ENCODE assay signal across 28 cellular contexts in genomic region chr12:62158416-62159360, GRCh38.
DNase-seq lines count a peak whose midpoint lies in the region; ATAC-seq and TF ChIP-seq lines count a peak whose summit lies in the region.
"Had no signal": no experiment of that assay in that cellular context is flagged by ENCODE, and none has a peak within 500 bp of the region (broad histone marks: within the 10 kb centered on the region; RNA-seq: fewer than 3 reads in every experiment).

No MANE protein-coding gene starts in this region.

- ATAC-seq in activated naive CD4-positive, alpha-beta T cell treated with anti-CD3 and anti-CD28 coated beads, Interleukin-2, amount 50 U/mL, for 72 hours: no peak
- no peak for ATAC-seq in activated naive CD8-positive, alpha-beta T cell treated with anti-CD3 and anti-CD28 coated beads, Interleukin-2, amount 50 U/mL, for 24 hours
- ATAC-seq in sciatic nerve: peak; percentile 52
- no peak for ATAC-seq in psoas muscle
- ATAC-seq: mucosa of descending colon, pancreas had no signal

- H3K4me1 ChIP-seq in psoas muscle: no peaks in the 10 kb centered on the region
- H3K4me1 ChIP-seq: pancreas, Peyer's patch, stomach, thyroid gland had no signal

- peak overlapping the region; percentile 3 for H3K4me3 Mint-ChIP-seq in activated naive CD4-positive, alpha-beta T cell treated with anti-CD3 and anti-CD28 coated beads for 36 hours
- peak overlapping the region; percentile 7 for H3K4me3 Mint-ChIP-seq in activated naive CD8-positive, alpha-beta T cell treated with anti-CD3 and anti-CD28 coated beads, Interleukin-2, amount 50 U/mL, for 24 hours
- H3K4me3 Mint-ChIP-seq: T-helper 2 cell treated with Interferon-gamma antibody and Interleukin-4, amounts not matched to agents 5 μg/mL and 100 μg/mL, for 36 hours had no signal

- CTCF ChIA-PET in activated naive CD4-positive, alpha-beta T cell treated with anti-CD3 and anti-CD28 coated beads for 36 hours (lab: Charles Lee): interaction anchor here (0.6 kb wide), 1 partner anchor 704 kb away, joined by 5 read pairs; no protein-coding TSS in a partner anchor
- CTCF ChIA-PET in HEK293T (lab: Yijun Ruan, JAX): interaction anchor here (1.3 kb wide), 1 partner anchor 51 kb away, joined by 3 read pairs; no protein-coding TSS in a partner anchor

- peak overlapping the region; percentile 71 for H3K27ac ChIP-seq in KOPT-K1 (ENCODE audit: low read depth, low read length, poor library complexity, severe bottlenecking)
- no peak overlapping the region for H3K27ac ChIP-seq in psoas muscle
- H3K27ac ChIP-seq: pancreas, stomach, thyroid gland had no signal

- peaks cover 30% of the 10 kb centered on the region for H3K4me1 Mint-ChIP-seq in activated naive CD4-positive, alpha-beta T cell treated with anti-CD3 and anti-CD28 coated beads for 36 hours (ENCODE audit: low read depth)
- peaks cover 10% of the 10 kb centered on the region for H3K4me1 Mint-ChIP-seq in activated naive CD8-positive, alpha-beta T cell treated with anti-CD3 and anti-CD28 coated beads, Interleukin-2, amount 50 U/mL, for 24 hours

- H3K36me3 ChIP-seq in KOPT-K1 (ENCODE audit: insufficient read depth, low read length) (no peaks in the 10 kb centered on the region), psoas muscle (ENCODE audit: insufficient read depth in 1 of 2, low read depth in 1 of 2) (no peaks in the 10 kb centered on the region)
- H3K36me3 ChIP-seq: pancreas, Peyer's patch, stomach, thyroid gland had no signal

- H3K4me3 ChIP-seq in psoas muscle: no peak overlapping the region
- H3K4me3 ChIP-seq: lung, mucosa of descending colon, pancreas, Peyer's patch, smooth muscle cell, stomach, thyroid gland had no signal

- DNase-seq in activated naive CD4-positive, alpha-beta T cell treated with anti-CD3 and anti-CD28 coated beads for 36 hours: peak; percentile 15
- DNase-seq in activated naive CD4-positive, alpha-beta T cell treated with anti-CD3 and anti-CD28 coated beads, Interleukin-2, amount 50 U/mL, for 72 hours (ENCODE audit: low spot score in 2 of 2): no peak
- DNase-seq in activated naive CD8-positive, alpha-beta T cell treated with anti-CD3 and anti-CD28 coated beads, Interleukin-2, amount 50 U/mL, for 24 hours: no peak
- DNase-seq in sciatic nerve (ENCODE audit: low spot score) (no peak), foreskin melanocyte (no peak), psoas muscle (no peak), HEK293T (ENCODE audit: extremely low spot score) (no peak)
- DNase-seq: activated effector memory CD4-positive, alpha-beta T cell treated with anti-CD3 and anti-CD28 coated beads, Interleukin-2, amount 50 U/mL, for 16 hours; aorta; H7; hypothalamus; KG1; MM.1S; mucosa of descending colon; NCI-H1436; NCI-H2081; NCI-H226; pancreas; Peyer's patch; retina; SHP77; stimulated activated CD4-positive, alpha-beta T cell treated with anti-CD3 and anti-CD28 coated beads, Interleukin-1b, Interleukin-23, amount 100 ng/mL, for 48 hours; stomach; thyroid gland had no signal

- TF ChIP-seq CTCF in psoas muscle (IDR thresholded peaks at IDR 0.05): no peak

- H3K27me3 ChIP-seq in psoas muscle (ENCODE audit: insufficient read depth in 3 of 3, low read length in 2 of 3): no peaks in the 10 kb centered on the region
- H3K27me3 ChIP-seq: pancreas, Peyer's patch, stomach, thyroid gland had no signal

- POLR2A ChIA-PET in HEK293T (lab: Yijun Ruan, JAX): no interaction called here

- 39 to 47% (median 44%) methylated on average over 5 of the region's 5 CpGs for WGBS in psoas muscle, 3 donors

- H3K36me3 Mint-ChIP-seq in activated naive CD4-positive, alpha-beta T cell treated with anti-CD3 and anti-CD28 coated beads for 36 hours (ENCODE audit: low read depth): no peaks in the 10 kb centered on the region
- no peaks in the 10 kb centered on the region for H3K36me3 Mint-ChIP-seq in activated naive CD4-positive, alpha-beta T cell treated with anti-CD3 and anti-CD28 coated beads, Interleukin-2, amount 50 U/mL, for 72 hours
- no peaks in the 10 kb centered on the region for H3K36me3 Mint-ChIP-seq in activated naive CD8-positive, alpha-beta T cell treated with anti-CD3 and anti-CD28 coated beads, Interleukin-2, amount 50 U/mL, for 24 hours (ENCODE audit: low read depth)

- no peaks in the 10 kb centered on the region for H3K27me3 Mint-ChIP-seq in activated naive CD4-positive, alpha-beta T cell treated with anti-CD3 and anti-CD28 coated beads for 36 hours (ENCODE audit: low read depth)
- no peaks in the 10 kb centered on the region for H3K27me3 Mint-ChIP-seq in activated naive CD8-positive, alpha-beta T cell treated with anti-CD3 and anti-CD28 coated beads, Interleukin-2, amount 50 U/mL, for 24 hours

- no peaks in the 10 kb centered on the region for H3K9me3 ChIP-seq in KOPT-K1 (ENCODE audit: insufficient read depth, low read length, poor library complexity, severe bottlenecking)
- no peaks in the 10 kb centered on the region for H3K9me3 ChIP-seq in psoas muscle
- H3K9me3 ChIP-seq: mucosa of descending colon, pancreas, Peyer's patch, stomach, thyroid gland had no signal

- no peaks in the 10 kb centered on the region for H3K9me3 Mint-ChIP-seq in activated naive CD4-positive, alpha-beta T cell treated with anti-CD3 and anti-CD28 coated beads for 36 hours
- no peaks in the 10 kb centered on the region for H3K9me3 Mint-ChIP-seq in activated naive CD4-positive, alpha-beta T cell treated with anti-CD3 and anti-CD28 coated beads, Interleukin-2, amount 50 U/mL, for 72 hours
- no peaks in the 10 kb centered on the region for H3K9me3 Mint-ChIP-seq in activated naive CD8-positive, alpha-beta T cell treated with anti-CD3 and anti-CD28 coated beads, Interleukin-2, amount 50 U/mL, for 24 hours
- H3K9me3 Mint-ChIP-seq: T-helper 2 cell treated with Interferon-gamma antibody and Interleukin-4, amounts not matched to agents 5 μg/mL and 100 μg/mL, for 36 hours had no signal

- H3K27ac Mint-ChIP-seq in activated naive CD4-positive, alpha-beta T cell treated with anti-CD3 and anti-CD28 coated beads for 36 hours: no peak overlapping the region
- H3K27ac Mint-ChIP-seq in activated naive CD4-positive, alpha-beta T cell treated with anti-CD3 and anti-CD28 coated beads, Interleukin-2, amount 50 U/mL, for 72 hours: no peak overlapping the region
- no peak overlapping the region for H3K27ac Mint-ChIP-seq in activated naive CD8-positive, alpha-beta T cell treated with anti-CD3 and anti-CD28 coated beads, Interleukin-2, amount 50 U/mL, for 24 hours
- H3K27ac Mint-ChIP-seq: T-helper 2 cell treated with Interferon-gamma antibody and Interleukin-4, amounts not matched to agents 5 μg/mL and 100 μg/mL, for 36 hours had no signal

- intact Hi-C loops in activated naive CD4-positive, alpha-beta T cell treated with anti-CD3 and anti-CD28 coated beads for 36 hours (cut with micrococcal nuclease): loop anchor here (2.0 kb wide), 1 partner anchor 32 kb away; no protein-coding TSS in a partner anchor
- intact Hi-C loops in sciatic nerve (cut with DNase I) (no loop called here), psoas muscle (cut with DNase I) (no loop called here)

TF ChIP-seq in HEK293T, 16 proteins besides CTCF, POLR2A, EP300 and RAD21:
- TF ChIP-seq NFRKB (IDR thresholded peaks at IDR 0.05): no peak
- TF ChIP-seq ELF4 (IDR thresholded peaks at IDR 0.05): no peak
- no peak for TF ChIP-seq CTBP1 (IDR thresholded peaks at IDR 0.05; ENCODE audit: borderline replicate concordance)
- no peak for TF ChIP-seq LEF1 (IDR thresholded peaks at IDR 0.05; ENCODE audit: borderline replicate concordance)
- TF ChIP-seq FOXK2 (IDR thresholded peaks at IDR 0.05): no peak
- no peak for TF ChIP-seq HDGF (IDR thresholded peaks at IDR 0.05; ENCODE audit: borderline replicate concordance)
- TF ChIP-seq L3MBTL2 (conservative IDR thresholded peaks at IDR 0.05): no peak
- no peak for TF ChIP-seq SP1 (IDR thresholded peaks at IDR 0.05)
- TF ChIP-seq ZNF384 (IDR thresholded peaks at IDR 0.05): no peak
- TF ChIP-seq PKNOX1 (IDR thresholded peaks at IDR 0.05): no peak
- TF ChIP-seq FOXA1 (IDR thresholded peaks at IDR 0.05): no peak
- TF ChIP-seq FOXM1 (IDR thresholded peaks at IDR 0.05; ENCODE audit: borderline replicate concordance): no peak
- no peak for TF ChIP-seq TARDBP (IDR thresholded peaks at IDR 0.05)
- no peak for TF ChIP-seq ARNT (IDR thresholded peaks at IDR 0.05)
- no peak for TF ChIP-seq BHLHE40 (IDR thresholded peaks at IDR 0.05; ENCODE audit: borderline replicate concordance)
